Comparison of ENCODE assay signal across 9 cellular contexts in genomic region chr1:1359316-1359667, GRCh38. TPM values are rescaled to one million over a fixed set of nuclear protein-coding genes. Genes with fewer than 3 reads are reported as not detected.
A peak's percentile ranks its signal among the peaks of the same experiment; 100 is the strongest.
DNase-seq lines count a peak whose midpoint lies in the region; FAIRE-seq and TF ChIP-seq lines count a peak whose summit lies in the region.
"Had no signal": no experiment of that assay in that cellular context is flagged by ENCODE, and none has a peak within 500 bp of the region (broad histone marks: within the 10 kb centered on the region; RNA-seq: fewer than 3 reads in every experiment).

No MANE protein-coding gene starts in this region.

- H3F3A ChIP-seq in PC-9 (ENCODE audit: insufficient read depth, low read depth), result peaks cover 23% of the 10 kb centered on the region; the same call in 1 of the 2 replicates

- H2AFZ ChIP-seq in PC-9 (no peak overlapping the region), osteoblast (ENCODE audit: low read length) (no peak overlapping the region)

- H3K27ac ChIP-seq in PC-9 (no peak overlapping the region), esophagus muscularis mucosa (replicated peaks in 1 of 4) (peak overlapping the region; percentile 81 to 88 (median 84)), osteoblast (ENCODE audit: low read depth, low read length) (peak overlapping the region; percentile 85)

- H3K9me2 ChIP-seq in PC-9 (ENCODE audit: insufficient read depth), result no peaks in the 10 kb centered on the region

- no peaks in the 10 kb centered on the region for H3K36me3 ChIP-seq in PC-9 (ENCODE audit: low read depth)
- peaks cover 0 to 8% (median 3%) of the 10 kb centered on the region in 4 donors for H3K36me3 ChIP-seq in esophagus muscularis mucosa
- H3K36me3 ChIP-seq in osteoblast (ENCODE audit: insufficient read depth, low read length), result peaks cover 6% of the 10 kb centered on the region

- H3K27me3 ChIP-seq in PC-9 (ENCODE audit: insufficient read depth, low read depth) (no peaks in the 10 kb centered on the region), esophagus muscularis mucosa (peaks cover 0 to 58% (median 16%) of the 10 kb centered on the region in 4 donors), osteoblast (ENCODE audit: insufficient read depth, low read length) (no peaks in the 10 kb centered on the region)

- 69% methylated on average over 6 of the region's 6 CpGs for WGBS in esophagus muscularis mucosa

- H4K20me1 ChIP-seq in PC-9 (ENCODE audit: insufficient read depth), result no peaks in the 10 kb centered on the region
- H4K20me1 ChIP-seq in osteoblast (ENCODE audit: insufficient read depth, low read length), result peaks cover 10% of the 10 kb centered on the region

- H3K79me2 ChIP-seq in PC-9 (ENCODE audit: low read depth) (no peaks in the 10 kb centered on the region), osteoblast (ENCODE audit: insufficient read depth, low read length) (peaks cover 43% of the 10 kb centered on the region)

- peaks cover 29% of the 10 kb centered on the region for H3K4me1 ChIP-seq in PC-9 (replicated peaks; ENCODE audit: insufficient read depth)
- H3K4me1 ChIP-seq in esophagus muscularis mucosa, result peaks cover 26 to 81% (median 77%) of the 10 kb centered on the region in 4 donors
- H3K4me1 ChIP-seq in osteoblast (ENCODE audit: insufficient read depth, low read length), result peaks cover 40% of the 10 kb centered on the region

- H3K9me3 ChIP-seq in PC-9 (ENCODE audit: insufficient read depth, low read depth) (no peaks in the 10 kb centered on the region), esophagus muscularis mucosa (no peaks in the 10 kb centered on the region), osteoblast (ENCODE audit: low read depth, low read length) (no peaks in the 10 kb centered on the region)

- POLR2A ChIA-PET in PC-9 (lab: Charles Lee; ENCODE audit: unreplicated experiment) (interaction anchor here (0.6 kb wide), 2 partner anchors 63 to 535 kb away, joined by 3 read pairs; no protein-coding TSS in a partner anchor), HEK293T (lab: Yijun Ruan, JAX) (interaction anchor here (2.3 kb wide), 1 partner anchor 16 kb away, joined by 8 read pairs; the partner anchor contains the start of gene AURKAIP1)

- BruUV-seq in PC-9 (replicated peaks; lab: Mats Ljungman, UMichigan), result no TSS peak

- TF ChIP-seq POLR2A in esophagus muscularis mucosa (IDR thresholded peaks at IDR 0.05; ENCODE audit: low read depth), result no peak

- TF ChIP-seq EP300 in esophagus muscularis mucosa (IDR thresholded peaks at IDR 0.05), result no peak

- intact Hi-C loops in PC-9 (cut with micrococcal nuclease; ENCODE audit: unreplicated experiment) (no loop called here), esophagus muscularis mucosa (cut with DNase I) (no loop called here)

- peak; percentile 88 for DNase-seq in AG10803 (ENCODE audit: low read depth)
- DNase-seq in PC-9, result no peak
- no peak for DNase-seq in esophagus muscularis mucosa (ENCODE audit: extremely low spot score)
- peak; percentile 97 for DNase-seq in osteoblast (ENCODE audit: insufficient read length, low spot score, missing footprints)
- no peak for DNase-seq in NCI-H2029 (lab: John Stamatoyannopoulos, UW)
- no peak for DNase-seq in HEK293T (ENCODE audit: extremely low spot score)
- no peak for DNase-seq in GM19239 (ENCODE audit: insufficient read length, low spot score)
- no peak for DNase-seq in nucleus accumbens (lab: John Stamatoyannopoulos, UW)
- DNase-seq: stimulated activated CD4-positive, alpha-beta T cell treated with anti-CD3 and anti-CD28 coated beads, Interleukin-12 subunit alpha, Interleukin-12 subunit beta, amount 100 ng/mL, for 4 hours had no signal

- H3K4me3 ChIP-seq in AG10803 (ENCODE audit: low read length) (peak overlapping the region; percentile 93), PC-9 (no peak overlapping the region), esophagus muscularis mucosa (peak overlapping the region in 1 of 4 donors; percentile 69), osteoblast (ENCODE audit: insufficient read depth, low read length) (peak overlapping the region; percentile 95)

- TF ChIP-seq CTCF in AG10803 (conservative IDR thresholded peaks at IDR 0.05; ENCODE audit: low read length) (no peak), PC-9 (conservative IDR thresholded peaks at IDR 0.05) (no peak), esophagus muscularis mucosa (IDR thresholded peaks at IDR 0.05) (no peak), osteoblast (IDR thresholded peaks at IDR 0.05; ENCODE audit: extremely low read depth, low read depth, low read length) (no peak)

- H3K4me2 ChIP-seq in PC-9 (peak overlapping the region; percentile 62; the same call in 1 of the 2 replicates), osteoblast (ENCODE audit: insufficient read depth, low read length) (peak overlapping the region; percentile 89)

- no peak for FAIRE-seq in GM19239 (lab: Jason Lieb, UNC)

- CTCF ChIA-PET in PC-9 (lab: Charles Lee) (no interaction called here), HEK293T (lab: Yijun Ruan, JAX) (no interaction called here)

TF ChIP-seq in HEK293T, 16 proteins besides CTCF, POLR2A, EP300 and RAD21:
- TF ChIP-seq FOXK2 (IDR thresholded peaks at IDR 0.05) (no peak), FOXM1 (IDR thresholded peaks at IDR 0.05; ENCODE audit: borderline replicate concordance) (no peak), HDGF (IDR thresholded peaks at IDR 0.05; ENCODE audit: borderline replicate concordance) (no peak), BHLHE40 (IDR thresholded peaks at IDR 0.05; ENCODE audit: borderline replicate concordance) (no peak), PKNOX1 (IDR thresholded peaks at IDR 0.05) (no peak), NFRKB (IDR thresholded peaks at IDR 0.05) (no peak), SUZ12 (IDR thresholded peaks at IDR 0.05) (no peak)
TF ChIP-seq in HEK293T: peak in this region for 0.

RNA-seq across cellular contexts. Expression of gene MXRA8, which starts 0.9 kb away (rescaled TPM):
- total RNA-seq in PC-9 (2021), result 0.55 and 0.80 TPM in 2 replicates
- total RNA-seq in esophagus muscularis mucosa, result 100 to 1,000 TPM in 2 of 4 donors, 10 to 100 TPM in 2; 68.5 to 129 (median 87.2) TPM
- 689 and 735 TPM in 2 replicates for total RNA-seq in osteoblast

RNA-seq across cellular contexts. Expression of gene DVL1, which starts 10.1 kb away (rescaled TPM):
- total RNA-seq in PC-9 (2021) (95.8 and 98.4 TPM in 2 replicates), esophagus muscularis mucosa (100 to 1,000 TPM in 2 of 4 donors, 10 to 100 TPM in 2; 66.9 to 141 (median 114) TPM), osteoblast (73.5 and 81.9 TPM in 2 replicates)

RNA-seq across cellular contexts. Expression of gene AURKAIP1, which starts 15.7 kb away (rescaled TPM):
- total RNA-seq in PC-9 (2021) (164 and 210 TPM in 2 replicates), esophagus muscularis mucosa (100 to 1,000 TPM in 3 of 4 donors, 10 to 100 TPM in 1; 98.4 to 152 (median 117) TPM), osteoblast (64.8 and 74.6 TPM in 2 replicates)

RNA-seq across cellular contexts. Expression of gene TAS1R3, which starts 28.2 kb away (rescaled TPM):
- total RNA-seq in PC-9 (2021) (0.57 and 1.2 TPM in 2 replicates), esophagus muscularis mucosa (under 1 TPM in 2 of 4 donors, not detected in 2; 0.17 to 0.32 TPM), osteoblast (under 0.01 TPM in 2 replicates)

RNA-seq across cellular contexts. Expression of gene CPTP, which starts 34.7 kb away (rescaled TPM):
- total RNA-seq in PC-9 (2021) (33.7 and 37.0 TPM in 2 replicates), esophagus muscularis mucosa (10 to 100 TPM; 15.4 to 44.9 (median 31.5) TPM), osteoblast (12.7 and 13.8 TPM in 2 replicates)

Comparison
In these comparisons a context has a peak if more than half of its experiments do, and no peak if none do; other contexts are left out.
1. DNase-seq: peak in AG10803 (single experiment) and osteoblast (single experiment); none in PC-9 (0 of 2), esophagus muscularis mucosa (single experiment), NCI-H2029 (single experiment), HEK293T (single experiment), GM19239 (single experiment) and nucleus accumbens (0 of 56).
2. RNA of gene MXRA8, which starts 0.9 kb away (total RNA-seq): 689 to 735 TPM in osteoblast and 68.5 to 129 TPM in esophagus muscularis mucosa; 0.55 to 0.80 TPM in PC-9; every median in the first group is over 10 times any median in the second.